ENCODE assay signal across 27 cellular contexts in the genomic region with DNA sequence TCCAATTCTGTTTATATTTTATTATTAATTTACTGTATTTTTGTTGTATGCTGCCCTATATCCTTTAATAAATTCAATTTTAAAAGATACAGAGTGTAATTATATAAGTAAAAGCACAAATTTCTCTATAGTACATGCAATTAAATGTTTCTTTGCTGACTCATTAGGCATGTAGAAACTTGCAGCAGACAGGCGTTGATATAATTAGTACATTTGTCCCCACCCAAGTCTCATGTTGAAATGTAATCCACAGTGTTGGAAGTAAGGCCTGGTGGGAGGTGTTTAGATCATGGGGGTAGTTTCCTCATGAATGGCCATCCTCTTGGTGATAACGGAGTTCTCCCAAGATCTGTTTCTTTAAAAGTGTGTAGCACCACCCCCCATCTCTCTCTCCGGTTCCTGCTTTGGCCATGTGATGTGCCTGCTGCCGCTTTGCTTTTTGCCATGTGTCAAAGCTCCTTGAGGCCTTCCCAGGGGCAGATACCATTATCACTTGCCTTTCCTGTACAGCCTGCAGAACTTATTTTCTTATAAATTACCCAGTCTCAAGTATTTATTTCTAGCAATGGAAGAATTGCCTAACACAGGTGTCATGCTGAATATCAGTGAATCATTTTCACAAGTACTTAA.
DNase-seq lines count a peak whose midpoint lies in the region; ATAC-seq, FAIRE-seq and TF ChIP-seq lines count a peak whose summit lies in the region.
"Had no signal": no experiment of that assay in that cellular context is flagged by ENCODE, and none has a peak within 500 bp of the region (broad histone marks: within the 10 kb centered on the region; RNA-seq: fewer than 3 reads in every experiment).

No MANE protein-coding gene starts in this region.

- no peaks in the 10 kb centered on the region for H3K9me3 ChIP-seq in IMR-90 (ENCODE audit: control insufficient read depth, insufficient read depth, low read length)
- H3K9me3 ChIP-seq: adrenal gland, vagina had no signal

- TF ChIP-seq CTCF in AG10803 (conservative IDR thresholded peaks at IDR 0.05; ENCODE audit: low read length) (no peak), IMR-90 (conservative IDR thresholded peaks at IDR 0.05; ENCODE audit: low read depth, low read length) (no peak), bronchial epithelial cell (IDR thresholded peaks at IDR 0.05; ENCODE audit: insufficient read depth, low read length, severe bottlenecking) (no peak)

- no peak overlapping the region for H3K27ac Mint-ChIP-seq in naive thymus-derived CD8-positive, alpha-beta T cell
- H3K27ac Mint-ChIP-seq: activated CD4-positive, alpha-beta T cell treated with anti-CD3 and anti-CD28 coated beads, Interleukin-2, amount 10 ng/mL, durations not matched to agents 7 days and 5 days; CD4-positive, CD25-positive, alpha-beta regulatory T cell; H9; nephron progenitor cell; progenitor cell of endocrine pancreas; T-cell had no signal

- no peak overlapping the region for H2BK120ac ChIP-seq in IMR-90 (ENCODE audit: low read depth, low read length)

- dilution Hi-C loops in IMR-90 (cut with HindIII; ENCODE audit: low sequenced_read_pairs, unreplicated experiment) = no loop called here

- CTCF ChIA-PET in IMR-90 (lab: Yijun Ruan, JAX) = no interaction called here

- H3K4ac ChIP-seq in IMR-90 (ENCODE audit: low read depth, low read length) = no peak overlapping the region

- H3K36me3 Mint-ChIP-seq in naive thymus-derived CD8-positive, alpha-beta T cell = no peaks in the 10 kb centered on the region
- H3K36me3 Mint-ChIP-seq: CD4-positive, CD25-positive, alpha-beta regulatory T cell; T-cell had no signal

- no peak for FAIRE-seq in bronchial epithelial cell (lab: Jason Lieb, UNC)
- FAIRE-seq: GM12892 had no signal

- no peak for ATAC-seq in IMR-90 (ENCODE audit: low read depth)
- no peak for ATAC-seq in naive thymus-derived CD8-positive, alpha-beta T cell
- no peak for ATAC-seq in GM21528 (IDR thresholded peaks at IDR 0.05; ENCODE audit: low FRiP score, unreplicated experiment)
- ATAC-seq: T-cell had no signal

- H3K36me3 ChIP-seq in IMR-90 (ENCODE audit: control insufficient read depth, insufficient read depth, low read length) = peaks cover 6% of the 10 kb centered on the region; the same call in 1 of the 2 replicates
- no peaks in the 10 kb centered on the region for H3K36me3 ChIP-seq in bronchial epithelial cell (ENCODE audit: control insufficient read depth, insufficient read depth, low read length)
- H3K36me3 ChIP-seq: adrenal gland, cardiac muscle cell, vagina had no signal

- 70% methylated on average over 2 of the region's 4 CpGs; no CpG with 5 or more reads in 1 of the 2 experiments for WGBS in IMR-90 (ENCODE audit: extremely low coverage in 2 of 2, insufficient read length in 1 of 2), 2 experiments

- H3K4me1 ChIP-seq in IMR-90 (ENCODE audit: control insufficient read depth, insufficient read depth, low read length) = peaks cover 2% of the 10 kb centered on the region; the same call in 1 of the 2 replicates
- H3K4me1 ChIP-seq: adrenal gland had no signal

- H3K79me1 ChIP-seq in IMR-90 (ENCODE audit: low read depth in 1 of 2, low read length in 2 of 2) = no peaks in the 10 kb centered on the region

- no peak overlapping the region; a peak in 1 of 4 replicates for H4K8ac ChIP-seq in IMR-90 (ENCODE audit: low read depth in 2 of 2, low read length in 2 of 2)

- no peak for TF ChIP-seq RAD21 in IMR-90 (IDR thresholded peaks at IDR 0.05; ENCODE audit: low read length)

- no peak overlapping the region for H3K27ac ChIP-seq in IMR-90 (ENCODE audit: insufficient read depth, low read length)
- no peak overlapping the region for H3K27ac ChIP-seq in caudate nucleus (ENCODE audit: low read depth, low read length)
- H3K27ac ChIP-seq: adrenal gland, cardiac muscle cell, vagina had no signal

- no peaks in the 10 kb centered on the region for H4K20me1 ChIP-seq in IMR-90 (ENCODE audit: insufficient read depth, low read length)

- peaks cover 0 to 2% (median 0%) of the 10 kb centered on the region in 9 donors for H3K9me3 Mint-ChIP-seq in naive thymus-derived CD8-positive, alpha-beta T cell
- H3K9me3 Mint-ChIP-seq: activated CD4-positive, alpha-beta T cell treated with anti-CD3 and anti-CD28 coated beads, Interleukin-2, amount 10 ng/mL, durations not matched to agents 7 days and 5 days; CD4-positive, CD25-positive, alpha-beta regulatory T cell; T-cell had no signal

- H3K4me1 Mint-ChIP-seq in naive thymus-derived CD8-positive, alpha-beta T cell = no peaks in the 10 kb centered on the region
- H3K4me1 Mint-ChIP-seq: activated CD4-positive, alpha-beta T cell treated with anti-CD3 and anti-CD28 coated beads, Interleukin-2, amount 10 ng/mL, durations not matched to agents 7 days and 5 days; CD4-positive, CD25-positive, alpha-beta regulatory T cell; T-cell had no signal

- no peak overlapping the region for H2BK15ac ChIP-seq in IMR-90 (ENCODE audit: low read depth, low read length)

- peak overlapping the region; percentile 58; the same call in 1 of the 2 replicates for H4K5ac ChIP-seq in IMR-90 (ENCODE audit: low read depth, low read length)

- no peak overlapping the region for H2AFZ ChIP-seq in IMR-90 (replicated peaks; ENCODE audit: low read length, poor library complexity)

- 0 out of 2 replicates have a peak overlapping the region, but pooled peaks have one; percentile 51 for H3K23ac ChIP-seq in IMR-90 (ENCODE audit: low read depth, low read length)

- no peak overlapping the region for H3K9ac ChIP-seq in IMR-90 (ENCODE audit: low read depth, low read length)

- intact Hi-C loops in IMR-90 (cut with micrococcal nuclease) = loop anchor here (5.0 kb wide), 1 partner anchor 313 kb away; no protein-coding TSS in a partner anchor

- no peaks in the 10 kb centered on the region for H3K27me3 ChIP-seq in IMR-90 (ENCODE audit: control insufficient read depth, insufficient read depth, low read length)
- H3K27me3 ChIP-seq in bronchial epithelial cell (ENCODE audit: control insufficient read depth, insufficient read depth, low read length) = no peaks in the 10 kb centered on the region
- H3K27me3 ChIP-seq: adrenal gland, cardiac muscle cell, vagina had no signal

- peaks cover 3 to 12% (median 5%) of the 10 kb centered on the region in 5 donors for H3K27me3 Mint-ChIP-seq in naive thymus-derived CD8-positive, alpha-beta T cell
- H3K27me3 Mint-ChIP-seq: progenitor cell of endocrine pancreas had no signal

- no peak overlapping the region for H3K56ac ChIP-seq in IMR-90 (ENCODE audit: extremely low read depth, insufficient read depth, low read length)

- H2AK9ac ChIP-seq in IMR-90 (replicated peaks; ENCODE audit: low read depth, low read length, poor library complexity) = no peak overlapping the region

- no peak overlapping the region for H3K4me2 ChIP-seq in IMR-90 (ENCODE audit: low read depth, low read length)
- H3K4me2 ChIP-seq: smooth muscle cell had no signal

- H2BK20ac ChIP-seq in IMR-90 (ENCODE audit: low read depth, low read length) = no peak overlapping the region

- no peak overlapping the region for H4K91ac ChIP-seq in IMR-90 (ENCODE audit: insufficient read depth, low read depth, low read length)

- DNase-seq in AG10803 (ENCODE audit: low read depth) (peak; percentile 1), IMR-90 (no peak), bronchial epithelial cell (ENCODE audit: low read depth) (peak; percentile 79), iris pigment epithelial cell (ENCODE audit: low read depth) (peak; percentile 19), caudate nucleus (lab: John Stamatoyannopoulos, UW) (no peak), NCI-H82 (lab: John Stamatoyannopoulos, UW) (no peak)
- no peak for DNase-seq in naive thymus-derived CD8-positive, alpha-beta T cell
- DNase-seq: activated CD4-positive, alpha-beta T cell treated with anti-CD3 and anti-CD28 coated beads, Interleukin-2, amount 10 ng/mL, durations not matched to agents 7 days and 5 days; activated CD8-positive, alpha-beta memory T cell treated with anti-CD3 and anti-CD28 coated beads, Interleukin-2, amount 50 U/mL, for 48 hours; activated effector memory CD4-positive, alpha-beta T cell treated with Interleukin-2 at 50 U/mL for 16 hours; adrenal gland; CD4-positive, CD25-positive, alpha-beta regulatory T cell; DMS53; effector memory CD4-positive, alpha-beta T cell; H9; NCI-H2029 treated with DMSO at 0.1 percent for 48 hours; NCI-H510A treated with DMSO at 0.1 percent for 48 hours; nephron progenitor cell; OCI-M1; SIG-M5; T-cell had no signal

- no peak overlapping the region for H2BK5ac ChIP-seq in IMR-90 (ENCODE audit: low read depth, low read length, poor library complexity, severe bottlenecking)

- no peak overlapping the region for H3K4me3 Mint-ChIP-seq in naive thymus-derived CD8-positive, alpha-beta T cell
- H3K4me3 Mint-ChIP-seq: activated CD4-positive, alpha-beta T cell treated with anti-CD3 and anti-CD28 coated beads, Interleukin-2, amount 10 ng/mL, durations not matched to agents 7 days and 5 days; CD4-positive, CD25-positive, alpha-beta regulatory T cell; H9; nephron progenitor cell; T-cell had no signal

- H3K14ac ChIP-seq in IMR-90 (replicated peaks; ENCODE audit: low read depth, low read length) = no peak overlapping the region

- no peak overlapping the region for H2AK5ac ChIP-seq in IMR-90 (ENCODE audit: low read depth, low read length)

- POLR2A ChIA-PET in IMR-90 (lab: Charles Lee; ENCODE audit: unreplicated experiment) = no interaction called here
- POLR2A ChIA-PET in naive thymus-derived CD8-positive, alpha-beta T cell (lab: Charles Lee) = no interaction called here

- H3K18ac ChIP-seq in IMR-90 (ENCODE audit: low read depth, low read length) = no peak overlapping the region

- 0 out of 2 replicates have a peak, but pooled peaks cover 5% of the 10 kb centered on the region for H3K9me1 ChIP-seq in IMR-90 (ENCODE audit: insufficient read depth, low read length)

- in situ Hi-C loops in IMR-90 (cut with MboI; ENCODE audit: low sequenced_read_pairs) = no loop called here

- TF ChIP-seq POLR2A in IMR-90 (IDR thresholded peaks at IDR 0.05; ENCODE audit: low read depth, low read length) = no peak

- no peak overlapping the region for H3K4me3 ChIP-seq in AG10803 (ENCODE audit: low read length)
- no peak overlapping the region for H3K4me3 ChIP-seq in IMR-90 (ENCODE audit: insufficient read depth, low read depth, low read length)
- no peak overlapping the region for H3K4me3 ChIP-seq in bronchial epithelial cell (ENCODE audit: low read depth, low read length)
- H3K4me3 ChIP-seq: adrenal gland, cardiac muscle cell, smooth muscle cell, vagina had no signal

- no TSS peak for BruUV-seq in IMR-90 (replicated peaks; lab: Mats Ljungman, UMichigan)

TF ChIP-seq in IMR-90, 13 proteins besides CTCF, POLR2A, EP300 and RAD21 (continues in another document):
- TF ChIP-seq, protein P1, sequence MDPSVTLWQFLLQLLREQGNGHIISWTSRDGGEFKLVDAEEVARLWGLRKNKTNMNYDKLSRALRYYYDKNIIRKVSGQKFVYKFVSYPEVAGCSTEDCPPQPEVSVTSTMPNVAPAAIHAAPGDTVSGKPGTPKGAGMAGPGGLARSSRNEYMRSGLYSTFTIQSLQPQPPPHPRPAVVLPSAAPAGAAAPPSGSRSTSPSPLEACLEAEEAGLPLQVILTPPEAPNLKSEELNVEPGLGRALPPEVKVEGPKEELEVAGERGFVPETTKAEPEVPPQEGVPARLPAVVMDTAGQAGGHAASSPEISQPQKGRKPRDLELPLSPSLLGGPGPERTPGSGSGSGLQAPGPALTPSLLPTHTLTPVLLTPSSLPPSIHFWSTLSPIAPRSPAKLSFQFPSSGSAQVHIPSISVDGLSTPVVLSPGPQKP (IDR thresholded peaks at IDR 0.05; ENCODE audit: borderline replicate concordance, low read depth, low read length) = no peak
- TF ChIP-seq NFE2L2 (IDR thresholded peaks at IDR 0.05; ENCODE audit: low read depth, low read length) = no peak

Comparison
In these comparisons a context has a peak if more than half of its experiments do, and no peak if none do; other contexts are left out.
1. DNase-seq: peak in AG10803 (single experiment), bronchial epithelial cell (single experiment) and iris pigment epithelial cell (single experiment); none in IMR-90 (single experiment), caudate nucleus (0 of 61), naive thymus-derived CD8-positive, alpha-beta T cell (0 of 10) and NCI-H82 (single experiment).